In the genomic region with DNA sequence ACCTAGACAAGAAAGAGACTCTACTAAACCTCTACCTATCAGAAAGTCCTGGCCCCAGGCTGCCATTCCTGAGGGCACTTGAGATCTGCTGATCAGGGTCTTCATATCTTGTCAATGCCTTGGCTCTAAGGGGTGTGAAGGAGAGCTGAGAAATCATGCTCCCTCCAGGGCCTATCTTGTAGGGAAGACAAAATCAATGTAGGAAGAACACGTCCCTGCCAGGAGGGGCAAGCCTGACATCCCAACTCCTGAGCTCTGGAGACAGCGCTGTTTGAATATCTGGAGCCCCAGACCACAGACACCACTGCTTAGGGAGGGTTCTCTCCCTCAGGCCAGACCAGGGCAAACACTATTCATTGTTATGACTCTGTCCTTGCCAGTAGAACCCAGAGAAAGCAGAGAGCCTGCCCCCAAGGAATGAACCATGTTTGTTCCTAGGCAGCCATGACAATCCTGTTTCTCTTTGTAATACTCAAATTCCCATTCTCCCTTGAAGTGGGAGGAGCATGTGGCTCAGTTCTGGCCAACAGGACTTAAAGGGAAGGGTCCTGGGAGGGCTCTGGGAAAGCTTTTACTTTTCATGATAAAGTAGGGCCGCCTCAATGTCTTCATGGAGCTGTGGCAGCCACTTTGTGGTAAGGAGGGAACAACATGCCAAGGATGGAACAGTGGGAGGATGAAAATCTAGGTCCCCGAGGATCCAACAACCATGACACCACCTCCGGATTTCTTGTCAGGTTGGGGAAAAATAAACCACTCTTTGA, we compare ENCODE assay signal across 15 cellular contexts. TPM values are rescaled to one million over a fixed set of nuclear protein-coding genes. Genes with fewer than 3 reads are reported as not detected.
A peak's percentile ranks its signal among the peaks of the same experiment; 100 is the strongest.
DNase-seq lines count a peak whose midpoint lies in the region; ATAC-seq and TF ChIP-seq lines count a peak whose summit lies in the region.
"Had no signal": no experiment of that assay in that cellular context is flagged by ENCODE, and none has a peak within 500 bp of the region (broad histone marks: within the 10 kb centered on the region; RNA-seq: fewer than 3 reads in every experiment).

No MANE protein-coding gene starts in this region.

- ATAC-seq in activated T-cell treated with anti-CD3 and anti-CD28 coated beads, Interleukin-2, amount 50 U/mL, for 4 hours, result no peak
- ATAC-seq in activated T-cell treated with anti-CD3 and anti-CD28 coated beads, Interleukin-2, amount 50 U/mL, for 72 hours (replicated peaks in 1 of 2), result no peak
- no peak for ATAC-seq in effector memory CD8-positive, alpha-beta T cell (replicated peaks)
- ATAC-seq in psoas muscle, result no peak
- ATAC-seq in upper lobe of left lung (ENCODE audit: low FRiP score in 2 of 2), result no peak
- ATAC-seq: gastrocnemius medialis, T-helper 17 cell had no signal

- intact Hi-C loops in psoas muscle (cut with DNase I), result no loop called here
- intact Hi-C loops in Calu3 (cut with micrococcal nuclease; ENCODE audit: unreplicated experiment), result no loop called here
- intact Hi-C loops in breast epithelium (cut with DNase I; ENCODE audit: low total_unique reads), result no loop called here

- WGBS in psoas muscle, 3 donors, result 68 to 72% (median 71%) methylated on average over 5 of the region's 5 CpGs
- 75 to 77% methylated on average over 5 of the region's 5 CpGs for WGBS in upper lobe of left lung, 2 donors

- H3K4me1 Mint-ChIP-seq in activated T-cell treated with anti-CD3 and anti-CD28 coated beads, Interleukin-2, amount 50 U/mL, for 4 hours (ENCODE audit: low read depth), result peaks cover 30% of the 10 kb centered on the region
- peaks cover 28% of the 10 kb centered on the region for H3K4me1 Mint-ChIP-seq in activated T-cell treated with anti-CD3 and anti-CD28 coated beads, Interleukin-2, amount 50 U/mL, for 72 hours (ENCODE audit: low read depth)
- H3K4me1 Mint-ChIP-seq in effector memory CD8-positive, alpha-beta T cell (ENCODE audit: low read depth in 2 of 2), result peaks cover 31 to 35% of the 10 kb centered on the region in 2 donors
- H3K4me1 Mint-ChIP-seq in Calu3 (ENCODE audit: low read depth, unreplicated experiment), result peaks cover 11% of the 10 kb centered on the region

- no peak for TF ChIP-seq CTCF in psoas muscle (IDR thresholded peaks at IDR 0.05)
- TF ChIP-seq CTCF in Calu3 (IDR thresholded peaks at IDR 0.05; ENCODE audit: unreplicated experiment), result no peak
- TF ChIP-seq CTCF in breast epithelium (IDR thresholded peaks at IDR 0.05), result no peak
- no peak for TF ChIP-seq CTCF in upper lobe of left lung (IDR thresholded peaks at IDR 0.05)

- H3K36me3 Mint-ChIP-seq in activated T-cell treated with anti-CD3 and anti-CD28 coated beads, Interleukin-2, amount 50 U/mL, for 4 hours (ENCODE audit: insufficient read depth), result peaks cover 6% of the 10 kb centered on the region
- peaks cover 3 to 6% of the 10 kb centered on the region in 2 donors for H3K36me3 Mint-ChIP-seq in activated T-cell treated with anti-CD3 and anti-CD28 coated beads, Interleukin-2, amount 50 U/mL, for 72 hours (ENCODE audit: insufficient read depth in 2 of 2)
- H3K36me3 Mint-ChIP-seq in effector memory CD8-positive, alpha-beta T cell (ENCODE audit: insufficient read depth), result peaks cover 25% of the 10 kb centered on the region
- H3K36me3 Mint-ChIP-seq in Calu3 (ENCODE audit: insufficient read depth, unreplicated experiment), result peaks cover 28% of the 10 kb centered on the region

- CTCF ChIA-PET in Calu3 (lab: Charles Lee), result no interaction called here

- H3K4me3 ChIP-seq in psoas muscle, result no peak overlapping the region
- no peak overlapping the region for H3K4me3 ChIP-seq in breast epithelium
- H3K4me3 ChIP-seq in upper lobe of left lung, result no peak overlapping the region
- H3K4me3 ChIP-seq: gastrocnemius medialis had no signal

- H3K4me3 Mint-ChIP-seq in activated T-cell treated with anti-CD3 and anti-CD28 coated beads, Interleukin-2, amount 50 U/mL, for 4 hours, result peak overlapping the region; percentile 58
- no peak overlapping the region for H3K4me3 Mint-ChIP-seq in activated T-cell treated with anti-CD3 and anti-CD28 coated beads, Interleukin-2, amount 50 U/mL, for 72 hours
- peak overlapping the region; percentile 41 to 98 for H3K4me3 Mint-ChIP-seq in effector memory CD8-positive, alpha-beta T cell
- no peak overlapping the region for H3K4me3 Mint-ChIP-seq in Calu3 (ENCODE audit: low read depth, unreplicated experiment)

- no peak for DNase-seq in activated T-cell treated with anti-CD3 and anti-CD28 coated beads, Interleukin-2, amount 50 U/mL, for 4 hours
- no peak for DNase-seq in activated T-cell treated with anti-CD3 and anti-CD28 coated beads, Interleukin-2, amount 50 U/mL, for 72 hours
- DNase-seq in NCI-H2029 treated with DMSO at 0.1 percent for 48 hours (lab: John Stamatoyannopoulos, UW) (peak; percentile 26), psoas muscle (no peak), Calu3 (no peak), breast epithelium (ENCODE audit: low spot score in 2 of 2) (no peak), upper lobe of left lung (no peak)
- no peak for DNase-seq in effector memory CD8-positive, alpha-beta T cell
- DNase-seq: DND-41; gastrocnemius medialis; midbrain; NCI-H1930; posterior cingulate gyrus; stimulated activated CD4-positive, alpha-beta T cell treated with anti-CD3 and anti-CD28 coated beads, Interleukin-12 subunit alpha, Interleukin-12 subunit beta, amount 100 ng/mL, for 4 hours; T-helper 17 cell had no signal

- no peak overlapping the region for H3K27ac Mint-ChIP-seq in activated T-cell treated with anti-CD3 and anti-CD28 coated beads, Interleukin-2, amount 50 U/mL, for 72 hours
- no peak overlapping the region for H3K27ac Mint-ChIP-seq in effector memory CD8-positive, alpha-beta T cell
- no peak overlapping the region for H3K27ac Mint-ChIP-seq in Calu3 (ENCODE audit: unreplicated experiment)
- H3K27ac Mint-ChIP-seq: T-helper 17 cell had no signal

- H3K27me3 ChIP-seq in psoas muscle (ENCODE audit: insufficient read depth in 3 of 3, low read length in 2 of 3), result no peaks in the 10 kb centered on the region
- no peaks in the 10 kb centered on the region for H3K27me3 ChIP-seq in breast epithelium
- no peaks in the 10 kb centered on the region for H3K27me3 ChIP-seq in upper lobe of left lung
- H3K27me3 ChIP-seq: gastrocnemius medialis had no signal

- no peaks in the 10 kb centered on the region for H3K27me3 Mint-ChIP-seq in activated T-cell treated with anti-CD3 and anti-CD28 coated beads, Interleukin-2, amount 50 U/mL, for 4 hours (ENCODE audit: low read depth)
- no peaks in the 10 kb centered on the region for H3K27me3 Mint-ChIP-seq in activated T-cell treated with anti-CD3 and anti-CD28 coated beads, Interleukin-2, amount 50 U/mL, for 72 hours (ENCODE audit: low read depth)
- H3K27me3 Mint-ChIP-seq in effector memory CD8-positive, alpha-beta T cell, result no peaks in the 10 kb centered on the region
- H3K27me3 Mint-ChIP-seq in Calu3 (ENCODE audit: unreplicated experiment), result no peaks in the 10 kb centered on the region
- H3K27me3 Mint-ChIP-seq: T-helper 17 cell had no signal

- peak overlapping the region; percentile 46 for H3K27ac ChIP-seq in psoas muscle
- H3K27ac ChIP-seq in breast epithelium, result no peak overlapping the region
- no peak overlapping the region for H3K27ac ChIP-seq in upper lobe of left lung

- no peaks in the 10 kb centered on the region for H3K9me3 ChIP-seq in psoas muscle
- H3K9me3 ChIP-seq in breast epithelium, result no peaks in the 10 kb centered on the region
- H3K9me3 ChIP-seq in upper lobe of left lung, result no peaks in the 10 kb centered on the region
- H3K9me3 ChIP-seq: gastrocnemius medialis had no signal

- no peaks in the 10 kb centered on the region for H3K9me3 Mint-ChIP-seq in activated T-cell treated with anti-CD3 and anti-CD28 coated beads, Interleukin-2, amount 50 U/mL, for 4 hours
- no peaks in the 10 kb centered on the region for H3K9me3 Mint-ChIP-seq in activated T-cell treated with anti-CD3 and anti-CD28 coated beads, Interleukin-2, amount 50 U/mL, for 72 hours
- no peaks in the 10 kb centered on the region for H3K9me3 Mint-ChIP-seq in effector memory CD8-positive, alpha-beta T cell
- H3K9me3 Mint-ChIP-seq in Calu3 (ENCODE audit: low read depth, unreplicated experiment), result no peaks in the 10 kb centered on the region

- H3K36me3 ChIP-seq in psoas muscle (ENCODE audit: insufficient read depth in 1 of 2, low read depth in 1 of 2) (no peaks in the 10 kb centered on the region), breast epithelium (no peaks in the 10 kb centered on the region), upper lobe of left lung (peaks cover 0 to 9% (median 0%) of the 10 kb centered on the region in 4 donors)
- H3K36me3 ChIP-seq: gastrocnemius medialis had no signal

- H3K4me1 ChIP-seq in psoas muscle, result peaks cover 40% of the 10 kb centered on the region
- peaks cover 15 to 19% of the 10 kb centered on the region in 2 donors for H3K4me1 ChIP-seq in breast epithelium
- peaks cover 27 to 45% (median 28%) of the 10 kb centered on the region in 4 donors for H3K4me1 ChIP-seq in upper lobe of left lung

- no TSS peak for BruUV-seq in Calu3 (replicated peaks; lab: Mats Ljungman, UMichigan)

- TF ChIP-seq POLR2A in breast epithelium (IDR thresholded peaks at IDR 0.05) (no peak), upper lobe of left lung (IDR thresholded peaks at IDR 0.05) (no peak)

- TF ChIP-seq EP300 in upper lobe of left lung (IDR thresholded peaks at IDR 0.05), result no peak

RNA-seq across cellular contexts. Expression of a gene that starts 1.8 kb away (rescaled TPM):
- total RNA-seq in activated T-cell treated with anti-CD3 and anti-CD28 coated beads, Interleukin-2, amount 50 U/mL, for 4 hours, result 10 to 100 TPM; 27.7 to 29.9 (median 28.0) TPM
- 10 to 100 TPM; 22.1 to 22.6 TPM for total RNA-seq in activated T-cell treated with anti-CD3 and anti-CD28 coated beads, Interleukin-2, amount 50 U/mL, for 72 hours
- 10 to 100 TPM; 22.4 to 45.9 (median 26.4) TPM for total RNA-seq in psoas muscle
- polyA plus RNA-seq in psoas muscle, result 10 to 100 TPM; 30.9 to 91.1 (median 35.5) TPM
- 13.3 and 13.9 TPM in 2 replicates for total RNA-seq in Calu3 (2022)
- total RNA-seq in breast epithelium, result 10 to 100 TPM; 15.4 to 18.3 (median 16.3) TPM
- total RNA-seq in upper lobe of left lung, result 10 to 100 TPM; 10.1 to 24.3 (median 16.5) TPM

RNA-seq across cellular contexts. Expression of a gene that starts 1.8 kb away (rescaled TPM):
- 1 to 10 TPM; 4.1 to 5.7 (median 5.2) TPM for total RNA-seq in activated T-cell treated with anti-CD3 and anti-CD28 coated beads, Interleukin-2, amount 50 U/mL, for 4 hours
- total RNA-seq in activated T-cell treated with anti-CD3 and anti-CD28 coated beads, Interleukin-2, amount 50 U/mL, for 72 hours, result 1 to 10 TPM; 7.8 to 9.6 TPM
- 10 to 100 TPM in 1 of 4 donors, 1 to 10 TPM in 3; 6.1 to 10.8 (median 8.3) TPM for total RNA-seq in psoas muscle
- 1 to 10 TPM; 4.0 to 7.9 (median 5.6) TPM for polyA plus RNA-seq in psoas muscle
- 3.3 and 4.3 TPM in 2 replicates for total RNA-seq in Calu3 (2022)
- 1 to 10 TPM; 5.9 to 8.9 (median 6.6) TPM for total RNA-seq in breast epithelium
- total RNA-seq in upper lobe of left lung, result 10 to 100 TPM in 1 of 6 donors, 1 to 10 TPM in 5; 5.3 to 10.5 (median 7.3) TPM

RNA-seq across cellular contexts. Expression of a gene that starts 11.9 kb away (rescaled TPM):
- 1 to 10 TPM in 1 of 3 donors, under 1 TPM in 2; 0.46 to 1.1 (median 0.61) TPM for total RNA-seq in activated T-cell treated with anti-CD3 and anti-CD28 coated beads, Interleukin-2, amount 50 U/mL, for 4 hours
- total RNA-seq in activated T-cell treated with anti-CD3 and anti-CD28 coated beads, Interleukin-2, amount 50 U/mL, for 72 hours, result 1 to 10 TPM; 3.1 to 3.5 TPM
- total RNA-seq in psoas muscle (10 to 100 TPM in 1 of 4 donors, 1 to 10 TPM in 3; 5.8 to 10.5 (median 7.5) TPM), Calu3 (2022) (10.4 and 11.4 TPM in 2 replicates), breast epithelium (10 to 100 TPM in 2 of 3 donors, 1 to 10 TPM in 1; 9.3 to 12.1 (median 11.3) TPM), upper lobe of left lung (10 to 100 TPM; 19.1 to 52.2 (median 31.1) TPM)
- polyA plus RNA-seq in psoas muscle, result 10 to 100 TPM in 1 of 3 donors, 1 to 10 TPM in 2; 4.1 to 13.7 (median 8.0) TPM

RNA-seq across cellular contexts. Expression of a gene that starts 43.0 kb away (rescaled TPM):
- 10 to 100 TPM; 65.4 to 75.8 (median 68.9) TPM for total RNA-seq in activated T-cell treated with anti-CD3 and anti-CD28 coated beads, Interleukin-2, amount 50 U/mL, for 4 hours
- 10 to 100 TPM; 83.6 to 89.3 TPM for total RNA-seq in activated T-cell treated with anti-CD3 and anti-CD28 coated beads, Interleukin-2, amount 50 U/mL, for 72 hours
- total RNA-seq in psoas muscle (10 to 100 TPM; 36.6 to 49.7 (median 42.3) TPM), Calu3 (2022) (30.9 and 36.3 TPM in 2 replicates), breast epithelium (10 to 100 TPM; 87.1 to 91.8 (median 89.8) TPM), upper lobe of left lung (100 to 1,000 TPM in 5 of 6 donors, 10 to 100 TPM in 1; 90.2 to 192 (median 110) TPM)
- 10 to 100 TPM; 58.3 to 82.2 (median 71.7) TPM for polyA plus RNA-seq in psoas muscle

RNA-seq across cellular contexts. Expression of a gene that starts 47.8 kb away (rescaled TPM):
- 100 to 1,000 TPM; 106 to 138 (median 130) TPM for total RNA-seq in activated T-cell treated with anti-CD3 and anti-CD28 coated beads, Interleukin-2, amount 50 U/mL, for 4 hours
- 10 to 100 TPM; 66.0 to 67.0 TPM for total RNA-seq in activated T-cell treated with anti-CD3 and anti-CD28 coated beads, Interleukin-2, amount 50 U/mL, for 72 hours
- total RNA-seq in psoas muscle (10 to 100 TPM; 19.6 to 26.0 (median 23.9) TPM), Calu3 (2022) (42.5 and 53.4 TPM in 2 replicates), breast epithelium (10 to 100 TPM; 35.2 to 43.6 (median 39.1) TPM), upper lobe of left lung (10 to 100 TPM; 31.5 to 58.5 (median 43.3) TPM)
- polyA plus RNA-seq in psoas muscle, result 10 to 100 TPM; 28.4 to 83.9 (median 41.0) TPM

Comparison
In these comparisons a context has a peak if more than half of its experiments do, and no peak if none do; other contexts are left out.
1. H3K4me3 Mint-ChIP-seq: peak in activated T-cell treated with anti-CD3 and anti-CD28 coated beads, Interleukin-2, amount 50 U/mL, for 4 hours (single experiment) and effector memory CD8-positive, alpha-beta T cell (2 of 2); none in activated T-cell treated with anti-CD3 and anti-CD28 coated beads, Interleukin-2, amount 50 U/mL, for 72 hours (0 of 2) and Calu3 (single experiment).